ENCODE assay signal across 14 cellular contexts in genomic region chr5:173323121-173323798, GRCh38. TPM values are rescaled to one million over a fixed set of nuclear protein-coding genes. Genes with fewer than 3 reads are reported as not detected.
A peak's percentile ranks its signal among the peaks of the same experiment; 100 is the strongest.
DNase-seq lines count a peak whose midpoint lies in the region; ATAC-seq and TF ChIP-seq lines count a peak whose summit lies in the region.
"Had no signal": no experiment of that assay in that cellular context is flagged by ENCODE, and none has a peak within 500 bp of the region (broad histone marks: within the 10 kb centered on the region; RNA-seq: fewer than 3 reads in every experiment).

No MANE protein-coding gene starts in this region.

- intact Hi-C loops in heart right ventricle (cut with DNase I) (no loop called here), left cardiac atrium (cut with DNase I) (loop anchor here in 1 of 2 donors (10.0 kb wide), 2 partner anchors 78 to 132 kb away; no protein-coding TSS in a partner anchor)

- H3K27ac ChIP-seq in heart right ventricle (peak overlapping the region; percentile 10 to 90 (median 70)), upper lobe of left lung (peak overlapping the region; percentile 72 to 84 (median 76))
- H3K27ac ChIP-seq: A549 had no signal

- 81 to 82% methylated on average over 25 of the region's 25 CpGs for WGBS in heart right ventricle, 2 donors
- WGBS in upper lobe of left lung, 2 donors, result 84 to 87% methylated on average over 17 to 25 of the region's 25 CpGs

- peaks cover 0 to 8% (median 3%) of the 10 kb centered on the region in 5 experiments for H3K9me3 Mint-ChIP-seq in brain
- H3K9me3 Mint-ChIP-seq in mesothelial cell of epicardium, result no peaks in the 10 kb centered on the region
- H3K9me3 Mint-ChIP-seq: effector memory CD8-positive, alpha-beta T cell had no signal

- TF ChIP-seq EP300 in upper lobe of left lung (IDR thresholded peaks at IDR 0.05), result no peak

- peaks cover 86% of the 10 kb centered on the region for H3K4me1 Mint-ChIP-seq in brain
- peaks cover 64% of the 10 kb centered on the region for H3K4me1 Mint-ChIP-seq in mesothelial cell of epicardium

- H3K4me1 ChIP-seq in heart right ventricle, result peaks cover 17 to 89% (median 62%) of the 10 kb centered on the region in 9 donors
- H3K4me1 ChIP-seq in upper lobe of left lung, result peaks cover 32 to 62% (median 40%) of the 10 kb centered on the region in 4 donors

- H3K4me3 ChIP-seq in heart right ventricle (peak overlapping the region in 3 of 10 donors; percentile 2 to 47 (median 30)), upper lobe of left lung (no peak overlapping the region)
- H3K4me3 ChIP-seq: A549, mucosa of descending colon, prostate gland had no signal

- peak overlapping the region in 3 of 5 experiments; percentile 79 to 91 (median 84) for H3K27ac Mint-ChIP-seq in brain
- peak overlapping the region; percentile 87 for H3K27ac Mint-ChIP-seq in mesothelial cell of epicardium
- H3K27ac Mint-ChIP-seq: effector memory CD8-positive, alpha-beta T cell had no signal

- H3K36me3 Mint-ChIP-seq in brain (peaks cover 63% of the 10 kb centered on the region), mesothelial cell of epicardium (peaks cover 31% of the 10 kb centered on the region)

- no peak for TF ChIP-seq POLR2A in upper lobe of left lung (IDR thresholded peaks at IDR 0.05)

- no peak for TF ChIP-seq CTCF in heart right ventricle (IDR thresholded peaks at IDR 0.05)
- no peak for TF ChIP-seq CTCF in brain (conservative IDR thresholded peaks at IDR 0.05)
- no peak for TF ChIP-seq CTCF in mesothelial cell of epicardium (IDR thresholded peaks at IDR 0.05; ENCODE audit: unreplicated experiment)
- TF ChIP-seq CTCF in upper lobe of left lung (IDR thresholded peaks at IDR 0.05), result no peak

- H3K36me3 ChIP-seq in heart right ventricle, result peaks cover 0 to 32% (median 0%) of the 10 kb centered on the region in 9 donors
- H3K36me3 ChIP-seq in upper lobe of left lung, result peaks cover 0 to 7% (median 0%) of the 10 kb centered on the region in 4 donors
- H3K36me3 ChIP-seq: prostate gland had no signal

- H3K27me3 ChIP-seq in heart right ventricle, result peaks cover 0 to 52% (median 8%) of the 10 kb centered on the region in 7 donors
- peaks cover 0 to 18% (median 8%) of the 10 kb centered on the region in 4 donors for H3K27me3 ChIP-seq in upper lobe of left lung

- H3K9me3 ChIP-seq in heart right ventricle (no peaks in the 10 kb centered on the region), upper lobe of left lung (no peaks in the 10 kb centered on the region)
- H3K9me3 ChIP-seq: A549, mucosa of descending colon, prostate gland had no signal

- H3K4me3 Mint-ChIP-seq in brain (peak overlapping the region in 4 of 5 experiments; percentile 41 to 98 (median 98)), mesothelial cell of epicardium (no peak overlapping the region)
- H3K4me3 Mint-ChIP-seq: effector memory CD8-positive, alpha-beta T cell had no signal

- H3K27me3 Mint-ChIP-seq in brain, result peaks cover 56% of the 10 kb centered on the region
- H3K27me3 Mint-ChIP-seq in mesothelial cell of epicardium (ENCODE audit: low read depth), result peaks cover 6% of the 10 kb centered on the region

- no peak for ATAC-seq in heart right ventricle
- no peak for ATAC-seq in left cardiac atrium
- no peak for ATAC-seq in upper lobe of left lung (ENCODE audit: low FRiP score in 2 of 2)
- ATAC-seq in HG03469 (IDR thresholded peaks at IDR 0.05; ENCODE audit: unreplicated experiment), result no peak
- ATAC-seq: A549; effector memory CD8-positive, alpha-beta T cell had no signal

- no peak for DNase-seq in heart right ventricle
- DNase-seq in left cardiac atrium, result no peak
- no peak for DNase-seq in mesothelial cell of epicardium (ENCODE audit: low spot score in 2 of 2, unreplicated experiment in 2 of 2)
- no peak for DNase-seq in upper lobe of left lung
- no peak for DNase-seq in activated gamma-delta T cell (lab: John Stamatoyannopoulos, UW)
- no peak for DNase-seq in OCI-M2 (lab: John Stamatoyannopoulos, UW; ENCODE audit: unreplicated experiment)
- DNase-seq: effector memory CD8-positive, alpha-beta T cell; stimulated activated CD4-positive, alpha-beta T cell treated with anti-CD3 and anti-CD28 coated beads, Interleukin-2, amount 100 ng/mL, for 24 hours; stimulated activated CD8-positive, alpha-beta memory T cell treated with anti-CD3 and anti-CD28 coated beads, Interleukin-4, amount 100 ng/mL, for 48 hours had no signal

RNA-seq across cellular contexts. Expression of gene STC2, which starts 5.0 kb away (rescaled TPM):
- 10 to 100 TPM in 3 of 10 donors, 1 to 10 TPM in 7; 3.7 to 26.9 (median 6.8) TPM for total RNA-seq in heart right ventricle
- polyA plus RNA-seq in heart right ventricle, result 1 to 10 TPM; 4.0 to 4.6 TPM
- total RNA-seq in left cardiac atrium, result 10 to 100 TPM; 13.5 to 17.5 TPM
- 9.1 TPM for polyA plus RNA-seq in brain (ENCODE audit: insufficient read depth, low read depth, low replicate concordance)
- 24.8 to 26.9 TPM (median 26.0 TPM) in 3 replicates for total RNA-seq in mesothelial cell of epicardium
- 10 to 100 TPM in 2 of 6 donors, 1 to 10 TPM in 4; 1.0 to 11.4 (median 6.2) TPM for total RNA-seq in upper lobe of left lung
